In genomic region chr3:140234256-140234655, GRCh38 we compare ENCODE assay signal across 17 cellular contexts.
"Had no signal": no experiment of that assay in that cellular context is flagged by ENCODE, and none has a peak within 500 bp of the region (broad histone marks: within the 10 kb centered on the region; RNA-seq: fewer than 3 reads in every experiment).

No MANE protein-coding gene starts in this region.

- H3K36me3 Mint-ChIP-seq: natural killer cell treated with Interleukin-12 subunit alpha and Interleukin-12 subunit beta and Interleukin-15 and Interleukin-18, amount 100 ng/mL, for 72 hours had no signal

- H3K27me3 Mint-ChIP-seq: progenitor cell of endocrine pancreas had no signal

- H3K27ac Mint-ChIP-seq: natural killer cell treated with Interleukin-12 subunit alpha and Interleukin-12 subunit beta and Interleukin-15 and Interleukin-18, amount 100 ng/mL, for 72 hours; progenitor cell of endocrine pancreas had no signal

- ATAC-seq: heart right ventricle; natural killer cell treated with Interleukin-12 subunit alpha and Interleukin-12 subunit beta and Interleukin-15 and Interleukin-18, amount 100 ng/mL, for 72 hours; pancreas; right cardiac atrium had no signal

- H3K9me3 ChIP-seq: pancreas, suprapubic skin, upper lobe of left lung, uterus had no signal

- H3K4me3 Mint-ChIP-seq: natural killer cell treated with Interleukin-12 subunit alpha and Interleukin-12 subunit beta and Interleukin-15 and Interleukin-18, amount 100 ng/mL, for 72 hours; neural progenitor cell had no signal

- DNase-seq: effector CD8-positive, alpha-beta T cell; heart right ventricle; hypothalamus; kidney glomerular epithelial cell; mammary epithelial cell; nucleus accumbens; pancreas; right cardiac atrium; stimulated activated CD4-positive, alpha-beta T cell treated with anti-CD3 and anti-CD28 coated beads, Interleukin-2, amount 100 ng/mL, for 48 hours; stimulated activated naive CD4-positive, alpha-beta T cell treated with Interleukin-2 at 50 U/mL for 16 hours; tibial artery; upper lobe of left lung; uterus had no signal
